Comparison of ENCODE assay signal across 34 cellular contexts in the genomic region with DNA sequence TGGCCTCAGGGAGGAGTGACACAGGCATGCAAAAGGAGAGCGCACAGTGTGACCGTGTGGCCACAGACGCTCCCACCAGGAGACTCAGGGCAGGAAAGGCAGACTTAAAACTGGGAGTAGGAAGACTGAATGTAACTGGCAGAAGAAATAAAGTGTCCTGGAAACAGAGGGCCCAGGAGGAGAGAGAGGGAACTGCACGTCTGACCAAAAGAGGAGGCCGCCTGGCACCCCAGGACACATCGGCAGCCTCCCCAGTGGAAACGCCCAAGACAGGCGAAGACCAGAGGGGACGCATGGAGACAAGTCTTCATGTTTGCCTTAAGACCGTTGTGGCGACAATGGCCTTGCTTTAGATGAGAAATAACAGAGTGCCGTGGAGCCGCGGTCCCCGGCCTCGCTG.
"Had no signal": no experiment of that assay in that cellular context is flagged by ENCODE, and none has a peak within 500 bp of the region (broad histone marks: within the 10 kb centered on the region; RNA-seq: fewer than 3 reads in every experiment).

No MANE protein-coding gene starts in this region.

- H3K27ac Mint-ChIP-seq: activated CD4-positive, alpha-beta T cell treated with anti-CD3 and anti-CD28 coated beads for 36 hours; activated CD4-positive, alpha-beta T cell treated with anti-CD3 and anti-CD28 coated beads, Interleukin-2, amount 10 ng/mL, durations not matched to agents 7 days and 5 days; activated CD8-positive, alpha-beta T cell treated with anti-CD3 and anti-CD28 coated beads, Interleukin-2, amount 10 ng/mL, durations not matched to agents 7 days and 5 days; activated naive CD4-positive, alpha-beta T cell treated with anti-CD3 and anti-CD28 coated beads, Interleukin-2, amount 50 U/mL, for 24 hours; activated naive CD8-positive, alpha-beta T cell treated with anti-CD3 and anti-CD28 coated beads, Interleukin-2, amount 10 ng/mL, durations not matched to agents 7 days and 5 days; activated T-cell treated with anti-CD3 and anti-CD28 coated beads, Interleukin-2, amount 50 U/mL, for 24 hours; activated T-helper 2 cell treated with anti-CD3 and anti-CD28 coated beads, Interferon-gamma antibody, Interleukin-2, Interleukin-4, amounts not matched to agents 10 μg/mL and 5 μg/mL and 100 μg/mL, durations not matched to agents 14 hours and 24 hours and 36 hours; WTC11 had no signal

- H3K4me3 Mint-ChIP-seq: activated CD4-positive, alpha-beta T cell treated with anti-CD3 and anti-CD28 coated beads for 36 hours; activated CD4-positive, alpha-beta T cell treated with anti-CD3 and anti-CD28 coated beads, Interleukin-2, amount 10 ng/mL, durations not matched to agents 7 days and 5 days; activated CD8-positive, alpha-beta T cell treated with anti-CD3 and anti-CD28 coated beads, Interleukin-2, amount 10 ng/mL, durations not matched to agents 7 days and 5 days; activated naive CD4-positive, alpha-beta T cell treated with anti-CD3 and anti-CD28 coated beads, Interleukin-2, amount 50 U/mL, for 24 hours; activated naive CD8-positive, alpha-beta T cell treated with anti-CD3 and anti-CD28 coated beads, Interleukin-2, amount 10 ng/mL, durations not matched to agents 7 days and 5 days; activated T-cell treated with anti-CD3 and anti-CD28 coated beads, Interleukin-2, amount 50 U/mL, for 24 hours; central memory CD8-positive, alpha-beta T cell; WTC11 had no signal

- H3K4me3 ChIP-seq: ascending aorta, cardiac muscle cell, PC-9 had no signal

- FAIRE-seq: RCC 7860, TTC549 had no signal

- H3K27ac ChIP-seq: ascending aorta, cardiac muscle cell, PC-9, RWPE1 had no signal

- ATAC-seq: activated CD4-positive, alpha-beta T cell treated with anti-CD3 and anti-CD28 coated beads for 36 hours; activated CD4-positive, CD25-positive, alpha-beta regulatory T cell treated with anti-CD3 and anti-CD28 coated beads, Interleukin-2, amount 50 U/mL, for 24 hours; activated CD8-positive, alpha-beta T cell treated with anti-CD3 and anti-CD28 coated beads, Interleukin-2, amount 10 ng/mL, durations not matched to agents 7 days and 5 days; Right ventricle myocardium inferior; WTC11 had no signal

- H3K36me3 Mint-ChIP-seq: activated naive CD4-positive, alpha-beta T cell treated with anti-CD3 and anti-CD28 coated beads, Interleukin-2, amount 50 U/mL, for 24 hours; activated naive CD8-positive, alpha-beta T cell treated with anti-CD3 and anti-CD28 coated beads, Interleukin-2, amount 10 ng/mL, durations not matched to agents 7 days and 5 days; WTC11 had no signal

- H3K27me3 ChIP-seq: ascending aorta, cardiac muscle cell had no signal

- H3K4me1 ChIP-seq: ascending aorta had no signal

- H2AFZ ChIP-seq: PC-9 had no signal

- H3K36me3 ChIP-seq: ascending aorta, cardiac muscle cell had no signal

- H3K4me2 ChIP-seq: PC-9 had no signal

- DNase-seq: activated CD4-positive, alpha-beta T cell treated with anti-CD3 and anti-CD28 coated beads for 36 hours; activated CD4-positive, alpha-beta T cell treated with anti-CD3 and anti-CD28 coated beads, Interleukin-2, amount 10 ng/mL, durations not matched to agents 7 days and 5 days; activated CD4-positive, alpha-beta T cell treated with anti-CD3 and anti-CD28 coated beads, Interleukin-2, amount 50 U/mL, for 48 hours; activated CD8-positive, alpha-beta T cell treated with anti-CD3 and anti-CD28 coated beads, Interleukin-2, amount 10 ng/mL, durations not matched to agents 7 days and 5 days; activated gamma-delta T cell; activated naive CD4-positive, alpha-beta T cell treated with Interleukin-2 at 50 U/mL for 16 hours; activated naive CD8-positive, alpha-beta T cell treated with anti-CD3 and anti-CD28 coated beads, Interleukin-2, amount 10 ng/mL, durations not matched to agents 7 days and 5 days; activated T-cell treated with anti-CD3 and anti-CD28 coated beads, Interleukin-2, amount 50 U/mL, for 24 hours; amygdala; Karpas-422; NCI-H1105; NCI-H1417 treated with DMSO at 0.1 percent for 48 hours; NCI-H1694; NCI-H1930; NCI-H2081 treated with DMSO at 0.1 percent for 48 hours; NCI-H510A; NCI-H526; NCI-H748 treated with DMSO at 0.1 percent for 48 hours; NK-92 treated with Interleukin-12 subunit alpha and Interleukin-12 subunit beta, amount 100 ng/mL, for 24 hours; PC-9; SIG-M5; SW 1271; T-helper 1 cell had no signal

- H3K4me1 Mint-ChIP-seq: activated naive CD4-positive, alpha-beta T cell treated with anti-CD3 and anti-CD28 coated beads, Interleukin-2, amount 50 U/mL, for 24 hours had no signal

- H3K9me3 ChIP-seq: ascending aorta had no signal

- H3K9me3 Mint-ChIP-seq: activated CD4-positive, alpha-beta T cell treated with anti-CD3 and anti-CD28 coated beads, Interleukin-2, amount 10 ng/mL, durations not matched to agents 7 days and 5 days; activated naive CD4-positive, alpha-beta T cell treated with anti-CD3 and anti-CD28 coated beads, Interleukin-2, amount 50 U/mL, for 24 hours; activated naive CD8-positive, alpha-beta T cell treated with anti-CD3 and anti-CD28 coated beads, Interleukin-2, amount 10 ng/mL, durations not matched to agents 7 days and 5 days; activated T-cell treated with anti-CD3 and anti-CD28 coated beads, Interleukin-2, amount 50 U/mL, for 24 hours; activated T-helper 2 cell treated with anti-CD3 and anti-CD28 coated beads, Interferon-gamma antibody, Interleukin-2, Interleukin-4, amounts not matched to agents 10 μg/mL and 5 μg/mL and 100 μg/mL, durations not matched to agents 14 hours and 24 hours and 36 hours; central memory CD8-positive, alpha-beta T cell; WTC11 had no signal
